21 cellular contexts compared by ENCODE assay signal in genomic region chr3:153158184-153158583, GRCh38.
"Had no signal": no experiment of that assay in that cellular context is flagged by ENCODE, and none has a peak within 500 bp of the region (broad histone marks: within the 10 kb centered on the region; RNA-seq: fewer than 3 reads in every experiment).

No MANE protein-coding gene starts in this region.

- H3K4me1 ChIP-seq: colonic mucosa, lower lobe of right lung, tibial artery, upper lobe of right lung had no signal

- H3K9me3 Mint-ChIP-seq: memory B cell; natural killer cell treated with Interleukin-12 subunit alpha and Interleukin-12 subunit beta and Interleukin-15 and Interleukin-18, amount 100 ng/mL, for 72 hours; stimulated activated naive CD8-positive, alpha-beta T cell treated with anti-CD3 and anti-CD28 coated beads, Interleukin-15, Interleukin-2, amounts not matched to agents 100 ng/mL and 50 ng/mL, for 24 hours had no signal

- ATAC-seq: heart left ventricle; left lobe of liver; lower lobe of right lung; natural killer cell treated with Interleukin-12 subunit alpha and Interleukin-12 subunit beta and Interleukin-15 and Interleukin-18, amount 100 ng/mL, for 72 hours; psoas muscle; sciatic nerve; upper lobe of right lung had no signal

- FAIRE-seq: endothelial cell of umbilical vein, islet of Langerhans had no signal

- H3K4me3 Mint-ChIP-seq: memory B cell; natural killer cell treated with Interleukin-12 subunit alpha and Interleukin-12 subunit beta and Interleukin-15 and Interleukin-18, amount 100 ng/mL, for 72 hours; stimulated activated naive CD8-positive, alpha-beta T cell treated with anti-CD3 and anti-CD28 coated beads, Interleukin-15, Interleukin-2, amounts not matched to agents 100 ng/mL and 50 ng/mL, for 24 hours had no signal

- H3K27me3 Mint-ChIP-seq: memory B cell; natural killer cell treated with Interleukin-12 subunit alpha and Interleukin-12 subunit beta and Interleukin-15 and Interleukin-18, amount 100 ng/mL, for 72 hours; stimulated activated naive CD8-positive, alpha-beta T cell treated with anti-CD3 and anti-CD28 coated beads, Interleukin-15, Interleukin-2, amounts not matched to agents 100 ng/mL and 50 ng/mL, for 24 hours had no signal

- H3K27ac ChIP-seq: colonic mucosa, heart left ventricle, lower lobe of right lung, psoas muscle, tibial artery, upper lobe of right lung, vagina had no signal

- H3K36me3 ChIP-seq: colonic mucosa, heart left ventricle, lower lobe of right lung, tibial artery, upper lobe of right lung, vagina had no signal

- H3K4me3 ChIP-seq: colonic mucosa, heart left ventricle, lower lobe of right lung, psoas muscle, tibial artery, upper lobe of right lung, vagina had no signal

- H3K27me3 ChIP-seq: colonic mucosa, heart left ventricle, tibial artery, upper lobe of right lung, vagina had no signal

- H3K27ac Mint-ChIP-seq: memory B cell; stimulated activated naive CD8-positive, alpha-beta T cell treated with anti-CD3 and anti-CD28 coated beads, Interleukin-15, Interleukin-2, amounts not matched to agents 100 ng/mL and 50 ng/mL, for 24 hours had no signal

- DNase-seq: colonic mucosa; dermis blood vessel endothelial cell; erythroblast; foreskin melanocyte; heart left ventricle; hypothalamus; lower lobe of right lung; midbrain; psoas muscle; retina; stimulated activated CD4-positive, alpha-beta T cell treated with anti-CD3 and anti-CD28 coated beads, Interleukin-12 subunit alpha, Interleukin-12 subunit beta, amount 100 ng/mL, for 4 hours; tibial artery; upper lobe of right lung had no signal

- H3K36me3 Mint-ChIP-seq: memory B cell; natural killer cell treated with Interleukin-12 subunit alpha and Interleukin-12 subunit beta and Interleukin-15 and Interleukin-18, amount 100 ng/mL, for 72 hours had no signal

- H3K9me3 ChIP-seq: colonic mucosa, heart left ventricle, lower lobe of right lung, psoas muscle, tibial artery, upper lobe of right lung, vagina had no signal
